In the genomic region with DNA sequence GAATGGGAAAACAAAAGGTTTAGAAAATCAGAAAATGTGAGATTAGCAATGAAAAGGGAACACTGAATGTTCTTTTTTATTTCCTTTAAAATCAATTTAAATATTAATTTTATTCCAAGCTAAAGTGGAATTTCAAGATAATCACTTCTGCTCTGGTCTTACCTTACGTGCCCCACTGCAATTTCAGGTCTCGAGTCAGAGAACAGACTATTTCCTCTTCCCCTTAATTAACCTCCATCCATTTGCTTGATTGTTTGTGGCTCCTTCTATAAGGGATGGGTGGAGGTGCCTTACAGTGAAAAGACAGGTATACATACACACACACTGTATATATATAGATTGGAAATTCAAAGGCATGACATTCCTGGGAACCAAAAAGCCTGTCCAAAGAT, we compare ENCODE assay signal across 1 cellular context.
TF ChIP-seq lines count a peak whose summit lies in the region.

No MANE protein-coding gene starts in this region.

TF ChIP-seq in HepG2, 621 proteins besides CTCF, POLR2A, EP300 and RAD21 (continued from another document):
- TF ChIP-seq DMAP1 (CRISPR knock-in tag; IDR thresholded peaks at IDR 0.05), result no peak
